Comparison of ENCODE assay signal across 12 cellular contexts in the genomic region with DNA sequence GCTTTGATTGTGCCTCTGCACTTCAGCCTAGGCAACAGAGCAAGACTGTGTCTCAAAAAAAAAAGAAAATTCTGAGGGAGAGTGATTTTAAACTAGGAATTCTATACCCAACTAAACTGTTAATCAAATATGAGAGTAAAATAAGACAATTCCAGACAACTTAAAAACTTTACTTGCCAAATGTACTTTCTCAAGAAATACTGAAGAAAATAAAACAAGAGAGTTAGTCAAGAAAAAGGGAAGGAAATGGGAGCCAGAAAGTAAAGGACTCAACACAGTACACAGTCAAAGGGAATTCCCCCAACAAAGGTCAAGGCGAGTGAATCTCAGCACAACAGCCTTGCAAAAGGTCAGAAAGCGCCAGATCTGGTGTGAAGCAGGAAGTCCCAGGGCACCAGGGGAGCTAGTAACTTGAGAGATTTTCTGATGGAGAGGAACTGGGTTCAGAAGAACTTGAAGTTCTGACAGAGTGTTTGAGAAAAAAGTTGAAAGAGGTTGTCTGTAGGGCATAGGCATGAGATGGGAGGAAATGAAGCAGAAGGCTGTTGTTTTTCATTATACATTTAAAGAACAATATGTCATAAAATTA. TPM values are rescaled to one million over a fixed set of nuclear protein-coding genes. Genes with fewer than 3 reads are reported as not detected.
DNase-seq lines count a peak whose midpoint lies in the region; ATAC-seq lines count a peak whose summit lies in the region.
"Had no signal": no experiment of that assay in that cellular context is flagged by ENCODE, and none has a peak within 500 bp of the region (broad histone marks: within the 10 kb centered on the region; RNA-seq: fewer than 3 reads in every experiment).

No MANE protein-coding gene starts in this region.

- H3K4me3 Mint-ChIP-seq in activated T-helper 1 cell treated with anti-CD3 and anti-CD28 coated beads, Interleukin-12 subunit alpha, Interleukin-12 subunit beta, Interleukin-2, Interleukin-4 antibody, amounts not matched to agents 30 ng/mL and 10 ng/mL and 1 ng/mL, durations not matched to agents 14 hours and 24 hours and 36 hours, result no peak overlapping the region
- peak overlapping the region; percentile 5 for H3K4me3 Mint-ChIP-seq in natural killer cell treated with Interleukin-12 subunit alpha and Interleukin-12 subunit beta and Interleukin-15 and Interleukin-18, amount 100 ng/mL, for 72 hours

- DNase-seq in DMS53 (lab: John Stamatoyannopoulos, UW) (peak; percentile 14), DMS53 treated with DMSO at 0.1 percent for 48 hours (lab: John Stamatoyannopoulos, UW; ENCODE audit: unreplicated experiment) (no peak), AG08396 (ENCODE audit: low spot score) (no peak), cortex of kidney (lab: John Stamatoyannopoulos, UW) (no peak)
- DNase-seq in activated T-helper 1 cell treated with anti-CD3 and anti-CD28 coated beads, Interleukin-12 subunit alpha, Interleukin-12 subunit beta, Interleukin-2, Interleukin-4 antibody, amounts not matched to agents 30 ng/mL and 10 ng/mL and 1 ng/mL, durations not matched to agents 14 hours and 24 hours and 36 hours (ENCODE audit: low spot score), result peak; percentile 14
- no peak for DNase-seq in natural killer cell treated with Interleukin-12 subunit alpha and Interleukin-12 subunit beta and Interleukin-15 and Interleukin-18, amount 100 ng/mL, for 72 hours (ENCODE audit: low spot score)
- DNase-seq: 8988T; effector memory CD4-positive, alpha-beta T cell; NCI-H446; SK-N-SH had no signal

- peak overlapping the region; percentile 84 for H3K27ac Mint-ChIP-seq in activated T-helper 1 cell treated with anti-CD3 and anti-CD28 coated beads, Interleukin-12 subunit alpha, Interleukin-12 subunit beta, Interleukin-2, Interleukin-4 antibody, amounts not matched to agents 30 ng/mL and 10 ng/mL and 1 ng/mL, durations not matched to agents 14 hours and 24 hours and 36 hours
- H3K27ac Mint-ChIP-seq in natural killer cell treated with Interleukin-12 subunit alpha and Interleukin-12 subunit beta and Interleukin-15 and Interleukin-18, amount 100 ng/mL, for 72 hours, result peak overlapping the region; percentile 43 to 61

- peaks cover 8% of the 10 kb centered on the region for H3K4me1 Mint-ChIP-seq in activated T-helper 1 cell treated with anti-CD3 and anti-CD28 coated beads, Interleukin-12 subunit alpha, Interleukin-12 subunit beta, Interleukin-2, Interleukin-4 antibody, amounts not matched to agents 30 ng/mL and 10 ng/mL and 1 ng/mL, durations not matched to agents 14 hours and 24 hours and 36 hours (ENCODE audit: low read depth)
- peaks cover 6 to 8% of the 10 kb centered on the region in 2 donors for H3K4me1 Mint-ChIP-seq in natural killer cell treated with Interleukin-12 subunit alpha and Interleukin-12 subunit beta and Interleukin-15 and Interleukin-18, amount 100 ng/mL, for 72 hours (ENCODE audit: low read depth in 2 of 2)

- H3K9me3 Mint-ChIP-seq in activated T-helper 1 cell treated with anti-CD3 and anti-CD28 coated beads, Interleukin-12 subunit alpha, Interleukin-12 subunit beta, Interleukin-2, Interleukin-4 antibody, amounts not matched to agents 30 ng/mL and 10 ng/mL and 1 ng/mL, durations not matched to agents 14 hours and 24 hours and 36 hours, result peaks cover 10% of the 10 kb centered on the region
- no peaks in the 10 kb centered on the region for H3K9me3 Mint-ChIP-seq in natural killer cell treated with Interleukin-12 subunit alpha and Interleukin-12 subunit beta and Interleukin-15 and Interleukin-18, amount 100 ng/mL, for 72 hours

- peak; percentile 56 for ATAC-seq in HG03378 (IDR thresholded peaks at IDR 0.05; ENCODE audit: unreplicated experiment)
- peak; percentile 82 to 91 for ATAC-seq in natural killer cell treated with Interleukin-12 subunit alpha and Interleukin-12 subunit beta and Interleukin-15 and Interleukin-18, amount 100 ng/mL, for 72 hours
- no peak for ATAC-seq in HG02973 (IDR thresholded peaks at IDR 0.05; ENCODE audit: unreplicated experiment)

- no peaks in the 10 kb centered on the region for H3K27me3 Mint-ChIP-seq in activated T-helper 1 cell treated with anti-CD3 and anti-CD28 coated beads, Interleukin-12 subunit alpha, Interleukin-12 subunit beta, Interleukin-2, Interleukin-4 antibody, amounts not matched to agents 30 ng/mL and 10 ng/mL and 1 ng/mL, durations not matched to agents 14 hours and 24 hours and 36 hours (ENCODE audit: insufficient read depth)
- peaks cover 0 to 9% of the 10 kb centered on the region in 2 donors for H3K27me3 Mint-ChIP-seq in natural killer cell treated with Interleukin-12 subunit alpha and Interleukin-12 subunit beta and Interleukin-15 and Interleukin-18, amount 100 ng/mL, for 72 hours

- intact Hi-C loops in activated T-helper 1 cell treated with anti-CD3 and anti-CD28 coated beads, Interleukin-12 subunit alpha, Interleukin-12 subunit beta, Interleukin-2, Interleukin-4 antibody, amounts not matched to agents 30 ng/mL and 10 ng/mL and 1 ng/mL, durations not matched to agents 14 hours and 24 hours and 36 hours (cut with micrococcal nuclease), result no loop called here

- H3K36me3 Mint-ChIP-seq in activated T-helper 1 cell treated with anti-CD3 and anti-CD28 coated beads, Interleukin-12 subunit alpha, Interleukin-12 subunit beta, Interleukin-2, Interleukin-4 antibody, amounts not matched to agents 30 ng/mL and 10 ng/mL and 1 ng/mL, durations not matched to agents 14 hours and 24 hours and 36 hours (ENCODE audit: low read depth), result peaks cover 2% of the 10 kb centered on the region
- no peaks in the 10 kb centered on the region for H3K36me3 Mint-ChIP-seq in natural killer cell treated with Interleukin-12 subunit alpha and Interleukin-12 subunit beta and Interleukin-15 and Interleukin-18, amount 100 ng/mL, for 72 hours

RNA-seq across cellular contexts. Expression of gene TBC1D8, which starts 22.6 kb away (rescaled TPM):
- total RNA-seq in activated T-helper 1 cell treated with anti-CD3 and anti-CD28 coated beads, Interleukin-12 subunit alpha, Interleukin-12 subunit beta, Interleukin-2, Interleukin-4 antibody, amounts not matched to agents 30 ng/mL and 10 ng/mL and 1 ng/mL, durations not matched to agents 14 hours and 24 hours and 36 hours, result 0.91 and 1.1 TPM in 2 replicates
- under 1 TPM; 0.29 to 0.56 TPM for total RNA-seq in natural killer cell treated with Interleukin-12 subunit alpha and Interleukin-12 subunit beta and Interleukin-15 and Interleukin-18, amount 100 ng/mL, for 72 hours

Comparison
In these comparisons a context has a peak if more than half of its experiments do, and no peak if none do; other contexts are left out.
1. DNase-seq: peak in DMS53 (single experiment) and activated T-helper 1 cell treated with anti-CD3 and anti-CD28 coated beads, Interleukin-12 subunit alpha, Interleukin-12 subunit beta, Interleukin-2, Interleukin-4 antibody, amounts not matched to agents 30 ng/mL and 10 ng/mL and 1 ng/mL, durations not matched to agents 14 hours and 24 hours and 36 hours (single experiment); none in DMS53 treated with DMSO at 0.1 percent for 48 hours (single experiment), natural killer cell treated with Interleukin-12 subunit alpha and Interleukin-12 subunit beta and Interleukin-15 and Interleukin-18, amount 100 ng/mL, for 72 hours (single experiment), AG08396 (single experiment) and cortex of kidney (single experiment).